ENCODE assay signal across 9 cellular contexts in the genomic region with DNA sequence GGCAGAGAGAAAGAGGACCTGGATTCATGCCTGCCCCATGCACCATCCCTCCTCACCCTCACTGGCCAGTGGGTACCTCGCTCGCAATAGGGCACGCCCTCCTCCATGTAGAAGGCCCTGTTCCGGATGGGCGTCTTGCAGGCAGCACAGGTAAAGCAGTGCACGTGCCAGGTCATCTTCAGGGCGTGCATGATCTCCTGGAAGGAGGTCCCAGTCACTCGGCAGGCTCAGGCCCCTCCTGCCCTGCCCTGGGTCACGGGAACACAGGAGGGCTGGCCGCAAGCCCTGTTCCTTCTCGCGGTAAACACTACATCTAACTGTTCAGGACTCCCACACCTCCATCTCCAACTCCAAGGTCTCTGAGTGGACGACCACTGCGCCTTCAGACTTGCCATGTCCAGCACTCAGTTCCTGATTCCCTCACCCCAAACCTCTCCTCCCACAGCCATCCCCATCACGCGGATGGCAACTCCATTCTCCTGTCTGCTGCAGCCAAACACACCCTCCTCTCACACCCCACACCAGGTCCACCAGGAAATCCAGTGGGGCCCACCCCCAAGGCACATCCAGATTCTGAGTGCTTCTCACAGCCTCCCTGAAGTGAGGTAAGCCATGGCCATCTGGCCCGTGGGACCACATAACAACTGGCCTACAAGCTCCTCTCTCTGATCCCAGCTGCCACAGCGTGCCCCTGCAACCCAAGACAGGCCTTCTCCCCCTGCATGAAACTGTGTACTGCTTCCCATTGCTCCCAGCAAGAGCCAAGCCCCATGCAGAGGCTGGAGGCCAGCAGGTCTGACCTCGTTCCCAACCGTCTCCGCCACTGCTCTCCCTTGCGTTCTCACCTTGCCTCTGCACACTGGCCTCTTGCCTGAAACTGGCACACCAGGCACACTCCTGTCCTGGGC. TPM values are rescaled to one million over a fixed set of nuclear protein-coding genes. Genes with fewer than 3 reads are reported as not detected.
DNase-seq lines count a peak whose midpoint lies in the region; ATAC-seq and TF ChIP-seq lines count a peak whose summit lies in the region.
"Had no signal": no experiment of that assay in that cellular context is flagged by ENCODE, and none has a peak within 500 bp of the region (broad histone marks: within the 10 kb centered on the region; RNA-seq: fewer than 3 reads in every experiment).

No MANE protein-coding gene starts in this region.

- no peaks in the 10 kb centered on the region for H3K9me2 ChIP-seq in SK-N-SH

- H3K36me3 ChIP-seq in SK-N-SH (replicated peaks in 1 of 2; ENCODE audit: control insufficient read depth in 1 of 2, insufficient read depth in 2 of 2, low read length in 1 of 2): peaks cover 40 to 45% of the 10 kb centered on the region in 2 experiments

- peak overlapping the region; percentile 17 to 30; a peak in 2 of 4 replicates for H3K27ac ChIP-seq in SK-N-SH (ENCODE audit: low read depth in 2 of 2, low read length in 1 of 2)

- 97% methylated on average over 19 of the region's 22 CpGs for WGBS in SK-N-SH (ENCODE audit: low lambda C conversion rate)

- POLR2A ChIA-PET in SK-N-SH (lab: Yijun Ruan, JAX): no interaction called here

- no peak overlapping the region for H3K9ac ChIP-seq in SK-N-SH

- no peak overlapping the region for H2AFZ ChIP-seq in SK-N-SH (ENCODE audit: low read depth)

- peaks cover 6 to 51% of the 10 kb centered on the region in 2 experiments; a peak in 2 of 4 replicates for H3K4me1 ChIP-seq in SK-N-SH (ENCODE audit: control insufficient read depth in 1 of 2, insufficient read depth in 2 of 2, low read depth in 1 of 2, low read length in 1 of 2)

- TF ChIP-seq CTCF in SK-N-SH (IDR thresholded peaks at IDR 0.05) (no peak), nephron (IDR thresholded peaks at IDR 0.05; ENCODE audit: unreplicated experiment in 3 of 3) (no peak)

- CTCF ChIA-PET in SK-N-SH (lab: Yijun Ruan, JAX): interaction anchor here (0.9 to 20.3 kb wide), 4 partner anchors 11 to 80 kb away, joined by 3 to 201 read pairs (median 6); partner anchors contain the start of gene PDLIM7

- peaks cover 35% of the 10 kb centered on the region for H3K4me1 Mint-ChIP-seq in nephron
- H3K4me1 Mint-ChIP-seq in stimulated activated naive B cell treated with anti-CD40 and anti-IgM and Interleukin-4, amounts not matched to agents 10 μg/mL and 1 μg/mL and 100 μg/mL, for 72 hours: peaks cover 8 to 10% of the 10 kb centered on the region in 2 donors

- H3K27ac Mint-ChIP-seq in nephron: peak overlapping the region; percentile 41 to 90 (median 82)
- H3K27ac Mint-ChIP-seq in stimulated activated naive B cell treated with anti-CD40 and anti-IgM and Interleukin-4, amounts not matched to agents 10 μg/mL and 1 μg/mL and 100 μg/mL, for 72 hours: no peak overlapping the region

- H3K9me3 Mint-ChIP-seq in nephron: no peaks in the 10 kb centered on the region
- H3K9me3 Mint-ChIP-seq in stimulated activated naive B cell treated with anti-CD40 and anti-IgM and Interleukin-4, amounts not matched to agents 10 μg/mL and 1 μg/mL and 100 μg/mL, for 72 hours: no peaks in the 10 kb centered on the region
- H3K9me3 Mint-ChIP-seq: naive B cell had no signal

- peaks cover 3% of the 10 kb centered on the region; the same call in 1 of the 2 replicates for H3K79me2 ChIP-seq in SK-N-SH (ENCODE audit: insufficient read depth)

- H3K4me3 ChIP-seq in SK-N-SH (ENCODE audit: low read depth in 2 of 2, low read length in 1 of 2): no peak overlapping the region

- H3K9me3 ChIP-seq in SK-N-SH: no peaks in the 10 kb centered on the region

- no peak for ATAC-seq in stimulated activated naive B cell treated with anti-CD40 and anti-IgM and Interleukin-4, amounts not matched to agents 10 μg/mL and 1 μg/mL and 100 μg/mL, for 72 hours (replicated peaks)

- H3F3A ChIP-seq in SK-N-SH (replicated peaks; ENCODE audit: insufficient read depth): peaks cover 73% of the 10 kb centered on the region

- peaks cover 47% of the 10 kb centered on the region for H4K20me1 ChIP-seq in SK-N-SH (ENCODE audit: insufficient read depth)

- no peak for TF ChIP-seq RAD21 in SK-N-SH (IDR thresholded peaks at IDR 0.05; ENCODE audit: low read length)

- no peaks in the 10 kb centered on the region for H3K27me3 Mint-ChIP-seq in nephron (ENCODE audit: low read depth)
- no peaks in the 10 kb centered on the region for H3K27me3 Mint-ChIP-seq in stimulated activated naive B cell treated with anti-CD40 and anti-IgM and Interleukin-4, amounts not matched to agents 10 μg/mL and 1 μg/mL and 100 μg/mL, for 72 hours
- H3K27me3 Mint-ChIP-seq: naive B cell had no signal

- no peak for TF ChIP-seq EP300 in SK-N-SH (IDR thresholded peaks at IDR 0.05; ENCODE audit: borderline replicate concordance in 1 of 2, low read depth in 1 of 2, low read length in 1 of 2)

- peak overlapping the region in 2 of 3 experiments; percentile 6 to 8 for H3K4me3 Mint-ChIP-seq in nephron
- no peak overlapping the region for H3K4me3 Mint-ChIP-seq in stimulated activated naive B cell treated with anti-CD40 and anti-IgM and Interleukin-4, amounts not matched to agents 10 μg/mL and 1 μg/mL and 100 μg/mL, for 72 hours
- H3K4me3 Mint-ChIP-seq: naive B cell had no signal

- DNase-seq in DMS 273 treated with DMSO at 0.1 percent for 48 hours (lab: John Stamatoyannopoulos, UW) (peak; percentile 77), SK-N-SH (no peak)
- no peak for DNase-seq in effector CD8-positive, alpha-beta T cell (lab: John Stamatoyannopoulos, UW)
- no peak for DNase-seq in stimulated activated CD4-positive, alpha-beta T cell treated with anti-CD3 and anti-CD28 coated beads, Interleukin-2, amount 100 ng/mL, for 48 hours
- DNase-seq in stimulated activated naive B cell treated with anti-CD40 and anti-IgM and Interleukin-4, amounts not matched to agents 10 μg/mL and 1 μg/mL and 100 μg/mL, for 72 hours: no peak
- DNase-seq: activated T-cell treated with anti-CD3 and anti-CD28 coated beads for 4 hours, naive B cell, NCI-H1694 had no signal

- H3K36me3 Mint-ChIP-seq in nephron (ENCODE audit: low read depth): peaks cover 57% of the 10 kb centered on the region
- peaks cover 29 to 30% of the 10 kb centered on the region in 2 donors for H3K36me3 Mint-ChIP-seq in stimulated activated naive B cell treated with anti-CD40 and anti-IgM and Interleukin-4, amounts not matched to agents 10 μg/mL and 1 μg/mL and 100 μg/mL, for 72 hours
- H3K36me3 Mint-ChIP-seq: naive B cell had no signal

- no peak overlapping the region for H3K4me2 ChIP-seq in SK-N-SH

- no peaks in the 10 kb centered on the region for H3K27me3 ChIP-seq in SK-N-SH (ENCODE audit: insufficient read depth)

TF ChIP-seq in SK-N-SH, 30 proteins besides CTCF, POLR2A, EP300 and RAD21:
- TF ChIP-seq NRF1 (IDR thresholded peaks at IDR 0.05; ENCODE audit: low read depth, low read length): no peak
- no peak for TF ChIP-seq RXRA (IDR thresholded peaks at IDR 0.05; ENCODE audit: borderline replicate concordance, low read depth)
- no peak for TF ChIP-seq EZH2phosphoT487 (IDR thresholded peaks at IDR 0.05; ENCODE audit: borderline replicate concordance, low read depth)
- TF ChIP-seq SIN3A (IDR thresholded peaks at IDR 0.05; ENCODE audit: borderline replicate concordance, low read depth, low read length): no peak
- TF ChIP-seq NFIC (IDR thresholded peaks at IDR 0.05; ENCODE audit: borderline replicate concordance): no peak
- TF ChIP-seq, protein P1, sequence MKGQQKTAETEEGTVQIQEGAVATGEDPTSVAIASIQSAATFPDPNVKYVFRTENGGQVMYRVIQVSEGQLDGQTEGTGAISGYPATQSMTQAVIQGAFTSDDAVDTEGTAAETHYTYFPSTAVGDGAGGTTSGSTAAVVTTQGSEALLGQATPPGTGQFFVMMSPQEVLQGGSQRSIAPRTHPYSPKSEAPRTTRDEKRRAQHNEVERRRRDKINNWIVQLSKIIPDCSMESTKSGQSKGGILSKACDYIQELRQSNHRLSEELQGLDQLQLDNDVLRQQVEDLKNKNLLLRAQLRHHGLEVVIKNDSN (IDR thresholded peaks at IDR 0.05; ENCODE audit: borderline replicate concordance, low read depth): no peak
- TF ChIP-seq, protein P2, sequence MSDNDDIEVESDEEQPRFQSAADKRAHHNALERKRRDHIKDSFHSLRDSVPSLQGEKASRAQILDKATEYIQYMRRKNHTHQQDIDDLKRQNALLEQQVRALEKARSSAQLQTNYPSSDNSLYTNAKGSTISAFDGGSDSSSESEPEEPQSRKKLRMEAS (IDR thresholded peaks at IDR 0.05; ENCODE audit: low read depth): no peak

RNA-seq across cellular contexts. Expression of gene DBN1, which starts 10.8 kb away (rescaled TPM):
- 176 and 244 TPM in 2 replicates for polyA plus RNA-seq in SK-N-SH (2012; rRNA removed)
- 109 and 114 TPM in 2 replicates for polyA plus RNA-seq in SK-N-SH (2012; cell fraction: cytosol; rRNA removed)
- 1,021 and 1,050 TPM in 2 replicates for polyA plus RNA-seq in SK-N-SH (2012; cell fraction: nucleus; rRNA removed)

RNA-seq across cellular contexts. Expression of gene PDLIM7, which starts 13.2 kb away (rescaled TPM):
- polyA plus RNA-seq in SK-N-SH (2012; rRNA removed): 183 and 206 TPM in 2 replicates
- 60.8 and 101 TPM in 2 replicates for polyA plus RNA-seq in SK-N-SH (2012; cell fraction: cytosol; rRNA removed)
- 702 and 826 TPM in 2 replicates for polyA plus RNA-seq in SK-N-SH (2012; cell fraction: nucleus; rRNA removed)

RNA-seq across cellular contexts. Expression of gene DOK3, which starts 25.4 kb away (rescaled TPM):
- polyA plus RNA-seq in SK-N-SH (2012; rRNA removed): 1.9 and 2.2 TPM in 2 replicates
- 0.67 and 1.2 TPM in 2 replicates for polyA plus RNA-seq in SK-N-SH (2012; cell fraction: cytosol; rRNA removed)
- polyA plus RNA-seq in SK-N-SH (2012; cell fraction: nucleus; rRNA removed): 11.8 and 14.3 TPM in 2 replicates

RNA-seq across cellular contexts. Expression of gene DDX41, which starts 32.5 kb away (rescaled TPM):
- 158 and 176 TPM in 2 replicates for polyA plus RNA-seq in SK-N-SH (2012; rRNA removed)
- polyA plus RNA-seq in SK-N-SH (2012; cell fraction: cytosol; rRNA removed): 77.5 and 107 TPM in 2 replicates
- polyA plus RNA-seq in SK-N-SH (2012; cell fraction: nucleus; rRNA removed): 306 and 385 TPM in 2 replicates

RNA-seq across cellular contexts. Expression of gene PRR7, which starts 37.6 kb away (rescaled TPM):
- polyA plus RNA-seq in SK-N-SH (2012; rRNA removed): 12.5 and 17.1 TPM in 2 replicates
- polyA plus RNA-seq in SK-N-SH (2012; cell fraction: cytosol; rRNA removed): 12.6 and 23.0 TPM in 2 replicates
- polyA plus RNA-seq in SK-N-SH (2012; cell fraction: nucleus; rRNA removed): 29.5 and 41.3 TPM in 2 replicates

Comparison
In these comparisons a context has a peak if more than half of its experiments do, and no peak if none do; other contexts are left out.
1. H3K4me3 Mint-ChIP-seq: peak in nephron (2 of 3); none in stimulated activated naive B cell treated with anti-CD40 and anti-IgM and Interleukin-4, amounts not matched to agents 10 μg/mL and 1 μg/mL and 100 μg/mL, for 72 hours (0 of 2).